In genomic region chr4:158644755-158645154, GRCh38 we compare ENCODE assay signal across 1 cellular context.
TF ChIP-seq lines count a peak whose summit lies in the region.

No MANE protein-coding gene starts in this region.

TF ChIP-seq in K562, 482 proteins besides CTCF, POLR2A, EP300 and RAD21:
- peak; percentile 55 for TF ChIP-seq PKNOX1 (IDR thresholded peaks at IDR 0.05)
- no peak for TF ChIP-seq RFX5 (IDR thresholded peaks at IDR 0.05; ENCODE audit: low read depth, low read length)
